In the genomic region with DNA sequence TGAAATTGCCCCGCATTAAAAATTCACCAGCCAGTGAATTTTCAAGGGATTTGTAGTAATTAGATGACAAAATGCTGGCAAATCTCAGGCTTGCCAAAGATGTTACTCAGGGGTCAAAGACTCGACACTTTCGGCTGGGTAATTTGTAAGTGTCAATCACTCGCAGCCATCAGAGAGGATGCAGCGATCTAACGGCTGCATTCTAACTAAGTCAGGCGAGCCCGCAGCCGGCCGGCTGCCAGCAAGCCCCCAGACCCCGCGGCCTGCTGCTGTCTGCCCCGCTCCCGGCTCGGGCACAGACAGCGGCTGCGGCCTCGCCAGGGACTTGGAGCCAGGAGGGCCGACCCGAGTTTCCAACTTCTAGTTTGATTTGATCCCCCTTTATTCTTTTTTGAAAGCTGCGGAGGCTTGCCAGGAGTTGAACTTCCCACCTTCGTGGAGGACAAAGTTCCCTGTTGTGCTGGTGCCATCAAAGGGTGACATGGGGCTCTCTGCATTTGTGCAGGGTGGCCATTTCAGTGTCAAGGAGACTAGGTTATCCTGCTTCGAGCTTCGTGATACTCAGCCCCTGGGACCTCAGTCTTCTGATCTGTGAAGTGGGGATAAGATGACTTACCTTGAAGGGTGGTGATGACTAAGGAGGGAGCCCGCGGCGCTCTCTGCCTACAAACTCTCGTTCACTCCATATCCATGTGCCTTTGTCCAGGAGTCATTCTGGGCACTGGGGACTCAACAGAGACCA, we compare ENCODE assay signal across 22 cellular contexts.
"Had no signal": no experiment of that assay in that cellular context is flagged by ENCODE, and none has a peak within 500 bp of the region (broad histone marks: within the 10 kb centered on the region; RNA-seq: fewer than 3 reads in every experiment).

No MANE protein-coding gene starts in this region.

- H3K36me3 Mint-ChIP-seq: naive B cell; stimulated activated memory B cell treated with anti-CD40 and anti-IgM and Interleukin-4, amounts not matched to agents 10 μg/mL and 1 μg/mL and 100 μg/mL, for 72 hours had no signal

- H3K9me3 Mint-ChIP-seq: activated naive CD4-positive, alpha-beta T cell treated with anti-CD3 and anti-CD28 coated beads, Interleukin-2, amount 50 U/mL, for 24 hours; activated T-cell treated with anti-CD3 and anti-CD28 coated beads, Interleukin-2, amount 50 U/mL, for 4 hours had no signal

- H3K27ac ChIP-seq: ascending aorta, esophagus muscularis mucosa, gastroesophageal sphincter, heart right ventricle, neutrophil, parathyroid adenoma, spleen, thoracic aorta, upper lobe of left lung had no signal

- H2AFZ ChIP-seq: parathyroid adenoma had no signal

- H3K4me1 Mint-ChIP-seq: activated CD4-positive, alpha-beta T cell treated with anti-CD3 and anti-CD28 coated beads, Interleukin-2, amount 10 ng/mL, durations not matched to agents 7 days and 5 days; activated naive CD4-positive, alpha-beta T cell treated with anti-CD3 and anti-CD28 coated beads, Interleukin-2, amount 50 U/mL, for 24 hours; naive B cell; stimulated activated memory B cell treated with anti-CD40 and anti-IgM and Interleukin-4, amounts not matched to agents 10 μg/mL and 1 μg/mL and 100 μg/mL, for 72 hours had no signal

- H3K4me3 Mint-ChIP-seq: activated CD4-positive, alpha-beta T cell treated with anti-CD3 and anti-CD28 coated beads, Interleukin-2, amount 10 ng/mL, durations not matched to agents 7 days and 5 days; activated CD8-positive, alpha-beta T cell treated with anti-CD3 and anti-CD28 coated beads, Interleukin-2, amount 10 ng/mL, durations not matched to agents 7 days and 5 days; activated naive CD4-positive, alpha-beta T cell treated with anti-CD3 and anti-CD28 coated beads, Interleukin-2, amount 50 U/mL, for 24 hours; activated T-cell treated with anti-CD3 and anti-CD28 coated beads, Interleukin-2, amount 50 U/mL, for 4 hours; naive B cell; stimulated activated memory B cell treated with anti-CD40 and anti-IgM and Interleukin-4, amounts not matched to agents 10 μg/mL and 1 μg/mL and 100 μg/mL, for 72 hours; T-helper 1 cell treated with Interleukin-12 subunit alpha and Interleukin-12 subunit beta and Interleukin-4 antibody, amounts not matched to agents 30 μg/mL and 1 μg/mL, for 36 hours had no signal

- H3K27me3 ChIP-seq: ascending aorta, heart right ventricle, neutrophil, spleen, upper lobe of left lung had no signal

- H3K79me2 ChIP-seq: parathyroid adenoma had no signal

- H3K27me3 Mint-ChIP-seq: activated CD4-positive, alpha-beta T cell treated with anti-CD3 and anti-CD28 coated beads, Interleukin-2, amount 10 ng/mL, durations not matched to agents 7 days and 5 days; activated naive CD4-positive, alpha-beta T cell treated with anti-CD3 and anti-CD28 coated beads, Interleukin-2, amount 50 U/mL, for 24 hours; naive B cell; stimulated activated memory B cell treated with anti-CD40 and anti-IgM and Interleukin-4, amounts not matched to agents 10 μg/mL and 1 μg/mL and 100 μg/mL, for 72 hours had no signal

- H3K27ac Mint-ChIP-seq: activated CD4-positive, alpha-beta T cell treated with anti-CD3 and anti-CD28 coated beads, Interleukin-2, amount 10 ng/mL, durations not matched to agents 7 days and 5 days; activated CD8-positive, alpha-beta T cell treated with anti-CD3 and anti-CD28 coated beads, Interleukin-2, amount 10 ng/mL, durations not matched to agents 7 days and 5 days; activated naive CD4-positive, alpha-beta T cell treated with anti-CD3 and anti-CD28 coated beads, Interleukin-2, amount 50 U/mL, for 24 hours; stimulated activated memory B cell treated with anti-CD40 and anti-IgM and Interleukin-4, amounts not matched to agents 10 μg/mL and 1 μg/mL and 100 μg/mL, for 72 hours; T-helper 1 cell treated with Interleukin-12 subunit alpha and Interleukin-12 subunit beta and Interleukin-4 antibody, amounts not matched to agents 30 μg/mL and 1 μg/mL, for 36 hours had no signal

- H3K4me1 ChIP-seq: ascending aorta, esophagus muscularis mucosa, gastroesophageal sphincter, heart right ventricle, parathyroid adenoma, spleen, upper lobe of left lung had no signal

- H3K9ac ChIP-seq: parathyroid adenoma had no signal

- DNase-seq: activated CD4-positive, alpha-beta T cell treated with anti-CD3 and anti-CD28 coated beads, Interleukin-2, amount 10 ng/mL, durations not matched to agents 7 days and 5 days; activated CD8-positive, alpha-beta T cell treated with anti-CD3 and anti-CD28 coated beads, Interleukin-2, amount 10 ng/mL, durations not matched to agents 7 days and 5 days; activated gamma-delta T cell; activated T-cell treated with anti-CD3 and anti-CD28 coated beads, Interleukin-2, amount 50 U/mL, for 4 hours; cerebellar nuclear complex; effector CD4-positive, alpha-beta T cell; heart right ventricle; mesenchymal stem cell; mucosa of descending colon; naive B cell; spleen; stimulated activated CD4-positive, alpha-beta T cell treated with anti-CD3 and anti-CD28 coated beads, Interleukin-4, amount 100 ng/mL, for 4 hours; upper lobe of left lung had no signal

- H3K9me3 ChIP-seq: ascending aorta, esophagus muscularis mucosa, heart right ventricle, mucosa of descending colon, neutrophil, spleen, thoracic aorta, upper lobe of left lung had no signal
